ENCODE assay signal across 8 cellular contexts in the genomic region with DNA sequence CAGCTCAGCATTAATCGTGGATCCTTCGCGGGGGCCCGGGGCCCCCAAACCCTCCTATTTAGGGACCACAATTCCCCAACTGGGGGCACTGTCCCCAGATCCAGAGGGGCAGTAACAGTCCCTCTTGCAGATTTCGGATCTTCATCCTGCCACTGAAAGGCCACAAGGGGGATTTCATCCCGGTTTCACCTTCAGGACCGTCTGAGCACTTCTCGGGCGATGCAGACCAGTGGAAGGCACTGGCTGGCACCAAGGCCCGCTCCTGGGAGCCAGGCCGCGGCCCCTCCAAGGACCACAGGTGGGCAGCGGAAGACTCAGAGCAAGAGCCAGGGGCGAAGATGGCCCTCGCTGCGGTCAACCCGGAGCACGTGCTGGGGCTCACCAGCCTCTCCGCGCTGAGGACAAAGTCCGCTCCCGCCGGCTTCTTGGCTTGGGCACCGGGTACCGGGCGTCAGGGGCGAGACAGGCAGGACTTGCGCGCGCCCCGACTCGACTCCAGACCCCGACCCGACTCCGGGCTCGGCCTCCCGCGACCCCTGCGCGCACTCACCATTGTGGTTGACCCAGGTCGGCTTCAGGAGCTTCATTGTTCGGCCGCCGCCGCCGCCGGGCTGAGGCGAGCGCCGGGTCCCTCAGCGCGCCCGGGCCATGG. TPM values are rescaled to one million over a fixed set of nuclear protein-coding genes. Genes with fewer than 3 reads are reported as not detected.
A peak's percentile ranks its signal among the peaks of the same experiment; 100 is the strongest.
DNase-seq lines count a peak whose midpoint lies in the region; ATAC-seq and TF ChIP-seq lines count a peak whose summit lies in the region.

No MANE protein-coding gene starts in this region.

- H3K4me3 ChIP-seq in HFF-Myc (replicated peaks; ENCODE audit: low read depth, low read length) (peak overlapping the region; percentile 95), tibial artery (peak overlapping the region; percentile 80)

- no peak for TF ChIP-seq CTCF in HFF-Myc (IDR thresholded peaks at IDR 0.05; ENCODE audit: low read depth, low read length, missing control alignments)
- no peak for TF ChIP-seq CTCF in tibial artery (IDR thresholded peaks at IDR 0.05)

- no peaks in the 10 kb centered on the region for H3K27me3 ChIP-seq in tibial artery

- no peaks in the 10 kb centered on the region for H3K9me3 ChIP-seq in tibial artery

- intact Hi-C loops in tibial artery (cut with DNase I; ENCODE audit: low total_unique reads) = no loop called here

- in situ Hi-C loops in SK-MEL-5 (cut with HindIII; ENCODE audit: low pct_unique_long_range_greater_than_20kb, low sequenced_read_pairs) = no loop called here

- peaks cover 0 to 31% (median 26%) of the 10 kb centered on the region in 4 donors for H3K4me1 ChIP-seq in tibial artery

- DNase-seq in EL (peak; percentile 50), HFF-Myc (ENCODE audit: extremely low read depth, low read depth) (no peak), SK-MEL-5 (ENCODE audit: low read depth, low spot score) (peak; percentile 18), dermis blood vessel endothelial cell (peak; percentile 52), lung microvascular endothelial cell (ENCODE audit: low read depth in 2 of 2) (peak; percentile 27 to 39), tibial artery (no peak)

- ATAC-seq in HG02870 (IDR thresholded peaks at IDR 0.05; ENCODE audit: unreplicated experiment) = no peak
- ATAC-seq in GM21360 (IDR thresholded peaks at IDR 0.05; ENCODE audit: unreplicated experiment) = no peak

- H3K36me3 ChIP-seq in tibial artery = peaks cover 10 to 18% (median 11%) of the 10 kb centered on the region in 3 donors

- peak overlapping the region; percentile 74 to 90 for H3K27ac ChIP-seq in tibial artery

RNA-seq across cellular contexts. Expression of a gene that starts 0.5 kb away (rescaled TPM):
- total RNA-seq in SK-MEL-5 (2014; rRNA removed; shearing (Covaris generic)) = 15.1 and 16.9 TPM in 2 replicates
- 33.7 and 40.9 TPM in 2 replicates for polyA plus RNA-seq in SK-MEL-5 (2015; cell fraction: cytosol; rRNA removed)
- 20.1 and 26.2 TPM in 2 replicates for polyA plus RNA-seq in SK-MEL-5 (2015; cell fraction: nucleus; rRNA removed)
- total RNA-seq in dermis blood vessel endothelial cell = 20.4 and 34.4 TPM in 2 replicates
- total RNA-seq in lung microvascular endothelial cell = 12.2 and 14.7 TPM in 2 replicates

RNA-seq across cellular contexts. Expression of a gene that starts 1.3 kb away (rescaled TPM):
- 106 and 113 TPM in 2 replicates for total RNA-seq in SK-MEL-5 (2014; rRNA removed; shearing (Covaris generic))
- polyA plus RNA-seq in SK-MEL-5 (2015; cell fraction: cytosol; rRNA removed) = 55.6 and 62.8 TPM in 2 replicates
- 17.9 and 24.0 TPM in 2 replicates for polyA plus RNA-seq in SK-MEL-5 (2015; cell fraction: nucleus; rRNA removed)
- total RNA-seq in dermis blood vessel endothelial cell (29.4 and 31.4 TPM in 2 replicates), lung microvascular endothelial cell (19.4 and 22.7 TPM in 2 replicates)

RNA-seq across cellular contexts. Expression of a gene that starts 16.5 kb away (rescaled TPM):
- 26.3 and 28.3 TPM in 2 replicates for total RNA-seq in SK-MEL-5 (2014; rRNA removed; shearing (Covaris generic))
- 45.7 and 49.2 TPM in 2 replicates for polyA plus RNA-seq in SK-MEL-5 (2015; cell fraction: cytosol; rRNA removed)
- 15.0 and 15.3 TPM in 2 replicates for polyA plus RNA-seq in SK-MEL-5 (2015; cell fraction: nucleus; rRNA removed)
- 24.2 and 27.1 TPM in 2 replicates for total RNA-seq in dermis blood vessel endothelial cell
- 17.0 and 26.6 TPM in 2 replicates for total RNA-seq in lung microvascular endothelial cell

RNA-seq across cellular contexts. Expression of a gene that starts 48.0 kb away (rescaled TPM):
- 114 and 119 TPM in 2 replicates for total RNA-seq in SK-MEL-5 (2014; rRNA removed; shearing (Covaris generic))
- 79.8 and 91.5 TPM in 2 replicates for polyA plus RNA-seq in SK-MEL-5 (2015; cell fraction: cytosol; rRNA removed)
- polyA plus RNA-seq in SK-MEL-5 (2015; cell fraction: nucleus; rRNA removed) = 62.7 and 90.9 TPM in 2 replicates
- total RNA-seq in dermis blood vessel endothelial cell (105 and 147 TPM in 2 replicates), lung microvascular endothelial cell (82.5 and 101 TPM in 2 replicates)

RNA-seq across cellular contexts. Expression of a gene that starts 48.7 kb away (rescaled TPM):
- total RNA-seq in SK-MEL-5 (2014; rRNA removed; shearing (Covaris generic)) = 36.5 and 44.2 TPM in 2 replicates
- polyA plus RNA-seq in SK-MEL-5 (2015; cell fraction: cytosol; rRNA removed) = 40.5 and 45.6 TPM in 2 replicates
- 121 and 162 TPM in 2 replicates for polyA plus RNA-seq in SK-MEL-5 (2015; cell fraction: nucleus; rRNA removed)
- 12.4 and 35.3 TPM in 2 replicates for total RNA-seq in dermis blood vessel endothelial cell
- total RNA-seq in lung microvascular endothelial cell = 3.0 and 12.2 TPM in 2 replicates

Comparison
In these comparisons a context has a peak if more than half of its experiments do, and no peak if none do; other contexts are left out.
1. DNase-seq: peak in EL (single experiment), SK-MEL-5 (single experiment), dermis blood vessel endothelial cell (single experiment) and lung microvascular endothelial cell (2 of 2); none in HFF-Myc (single experiment) and tibial artery (0 of 2).